ENCODE assay signal across 1 cellular context in genomic region chr2:134919360-134920210, GRCh38.
TF ChIP-seq lines count a peak whose summit lies in the region.

No MANE protein-coding gene starts in this region.

TF ChIP-seq in GM12878, 131 proteins besides CTCF, POLR2A, EP300 and RAD21 (continued from another document):
- TF ChIP-seq MYC (IDR thresholded peaks at IDR 0.05; ENCODE audit: insufficient read depth, insufficient read length, insufficient replicate concordance, low read length, severe bottlenecking), result no peak
- TF ChIP-seq SMAD5 (IDR thresholded peaks at IDR 0.05; ENCODE audit: low read depth), result peak; percentile 19; the same call in 1 of the 2 replicates
- TF ChIP-seq ATF2 (IDR thresholded peaks at IDR 0.05; ENCODE audit: low read length), result no peak; the same call in 1 of the 2 replicates
- peak; percentile 77 for TF ChIP-seq E2F4 (IDR thresholded peaks at IDR 0.05; ENCODE audit: low read depth, low read length)
- TF ChIP-seq HCFC1 (IDR thresholded peaks at IDR 0.05; ENCODE audit: low read length), result no peak
- TF ChIP-seq ZZZ3 (IDR thresholded peaks at IDR 0.05; ENCODE audit: control insufficient read depth, insufficient read length, low read depth), result no peak
- TF ChIP-seq TCF3 (IDR thresholded peaks at IDR 0.05; ENCODE audit: borderline replicate concordance, insufficient read depth, low read depth, low read length), result no peak
- TF ChIP-seq SIN3A (IDR thresholded peaks at IDR 0.05; ENCODE audit: low read depth, low read length), result 0 out of 2 replicates have a peak, but pooled peaks have one; percentile 2
- 0 out of 2 replicates have a peak, but pooled peaks have one; percentile 25 for TF ChIP-seq RUNX3 (IDR thresholded peaks at IDR 0.05; ENCODE audit: low read length)
- TF ChIP-seq MLLT1 (IDR thresholded peaks at IDR 0.05), result no peak
- TF ChIP-seq PML (IDR thresholded peaks at IDR 0.05; ENCODE audit: low read length), result peak; percentile 41; the same call in 1 of the 2 replicates
- no peak for TF ChIP-seq NRF1 (conservative IDR thresholded peaks at IDR 0.05; ENCODE audit: low read depth, low read length)
- TF ChIP-seq RBBP5 (conservative IDR thresholded peaks at IDR 0.05), result no peak
- no peak for TF ChIP-seq TBL1XR1 (IDR thresholded peaks at IDR 0.05; ENCODE audit: low read depth, low read length)
- TF ChIP-seq CBX5 (IDR thresholded peaks at IDR 0.05; ENCODE audit: low read depth), result no peak
- peak; percentile 21; the same call in 1 of the 2 replicates for TF ChIP-seq JUNB (IDR thresholded peaks at IDR 0.05)
- TF ChIP-seq IKZF2 (IDR thresholded peaks at IDR 0.05), result no peak
- TF ChIP-seq KDM1A (IDR thresholded peaks at IDR 0.05; ENCODE audit: borderline replicate concordance), result no peak
- peak; percentile 17 to 20; a peak in 1 of 4 replicates for TF ChIP-seq BHLHE40 (IDR thresholded peaks at IDR 0.05; ENCODE audit: borderline replicate concordance in 1 of 2, low read depth in 2 of 2, low read length in 1 of 2)
- no peak for TF ChIP-seq BMI1 (IDR thresholded peaks at IDR 0.05; ENCODE audit: borderline replicate concordance)
- no peak for TF ChIP-seq CHD2 (IDR thresholded peaks at IDR 0.05; ENCODE audit: borderline replicate concordance, low read depth, low read length)
- TF ChIP-seq ZNF207 (IDR thresholded peaks at IDR 0.05; ENCODE audit: borderline replicate concordance), result no peak
- TF ChIP-seq NR2C1 (IDR thresholded peaks at IDR 0.05), result no peak
- no peak for TF ChIP-seq NBN (IDR thresholded peaks at IDR 0.05)
- peak; percentile 49; the same call in 1 of the 2 replicates for TF ChIP-seq YY1 (IDR thresholded peaks at IDR 0.05; ENCODE audit: low read depth, low read length)
- no peak for TF ChIP-seq E2F8 (IDR thresholded peaks at IDR 0.05; ENCODE audit: low read depth, partially characterized antibody)
- TF ChIP-seq IRF3 (IDR thresholded peaks at IDR 0.05), result no peak
- no peak for TF ChIP-seq SMC3 (IDR thresholded peaks at IDR 0.05; ENCODE audit: borderline replicate concordance, low read length)
- TF ChIP-seq SMAD1 (IDR thresholded peaks at IDR 0.05; ENCODE audit: low read depth, partially characterized antibody), result no peak
- TF ChIP-seq SREBF2 (IDR thresholded peaks at IDR 0.05; ENCODE audit: low read length), result no peak
- no peak for TF ChIP-seq RB1 (IDR thresholded peaks at IDR 0.05; ENCODE audit: borderline replicate concordance)
- TF ChIP-seq RELA (IDR thresholded peaks at IDR 0.05; ENCODE audit: borderline replicate concordance, partially characterized antibody), result no peak
- TF ChIP-seq MXI1 (IDR thresholded peaks at IDR 0.05; ENCODE audit: low read depth, low read length), result no peak
- TF ChIP-seq HSF1 (IDR thresholded peaks at IDR 0.05; ENCODE audit: low read depth, low read length), result no peak
- TF ChIP-seq NFXL1 (IDR thresholded peaks at IDR 0.05; ENCODE audit: borderline replicate concordance), result no peak
- TF ChIP-seq E4F1 (IDR thresholded peaks at IDR 0.05; ENCODE audit: borderline replicate concordance, partially characterized antibody), result no peak
- no peak for TF ChIP-seq FOXM1 (IDR thresholded peaks at IDR 0.05; ENCODE audit: low read depth, low read length)
- no peak for TF ChIP-seq SMARCA5 (IDR thresholded peaks at IDR 0.05)
- TF ChIP-seq SUPT20H (IDR thresholded peaks at IDR 0.05; ENCODE audit: borderline replicate concordance, control insufficient read depth, low read depth, low read length), result no peak
